In the genomic region with DNA sequence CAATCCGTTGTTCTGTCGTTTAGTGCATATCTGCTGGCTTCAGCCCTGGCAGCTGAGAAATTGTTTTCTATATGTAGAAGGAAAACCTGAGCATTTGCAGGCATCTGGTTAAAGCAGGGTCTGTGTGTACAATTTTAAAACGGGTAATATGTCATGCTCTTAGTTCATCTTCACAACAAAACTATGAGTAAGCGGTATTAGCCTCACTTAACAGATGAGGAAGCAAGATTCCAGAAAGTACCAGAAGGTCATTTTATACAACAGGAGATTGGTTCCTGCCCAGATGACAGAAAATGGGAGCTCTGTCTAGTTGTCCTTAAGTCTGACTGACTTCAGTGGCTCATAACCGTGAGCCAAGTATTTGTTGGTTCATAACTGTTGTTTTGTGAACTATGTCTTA, we compare ENCODE assay signal across 9 cellular contexts. TPM values are rescaled to one million over a fixed set of nuclear protein-coding genes. Genes with fewer than 3 reads are reported as not detected.
DNase-seq lines count a peak whose midpoint lies in the region; ATAC-seq and TF ChIP-seq lines count a peak whose summit lies in the region.
"Had no signal": no experiment of that assay in that cellular context is flagged by ENCODE, and none has a peak within 500 bp of the region (broad histone marks: within the 10 kb centered on the region; RNA-seq: fewer than 3 reads in every experiment).

No MANE protein-coding gene starts in this region.

- no peak for DNase-seq in DND-41
- DNase-seq in Panc1 (ENCODE audit: low read depth, low spot score) = no peak
- peak; percentile 12 for DNase-seq in epithelial cell of esophagus (ENCODE audit: low read depth)
- DNase-seq in osteocyte (ENCODE audit: extremely low spot score, unreplicated experiment) = no peak
- DNase-seq in prostate gland (ENCODE audit: low spot score) = no peak
- no peak for DNase-seq in AG08396 (ENCODE audit: low spot score)
- DNase-seq: NK-92 treated with Interleukin-12 subunit alpha and Interleukin-12 subunit beta, amount 100 ng/mL, for 24 hours had no signal

- in situ Hi-C loops in Panc1 (cut with HindIII; ENCODE audit: low pct_unique_long_range_greater_than_20kb, low sequenced_read_pairs) = no loop called here

- H3K9me3 ChIP-seq in DND-41 (ENCODE audit: insufficient read depth, low read length, severe bottlenecking) = no peaks in the 10 kb centered on the region
- H3K9me3 ChIP-seq in Panc1 (ENCODE audit: control insufficient read depth, insufficient read depth, low read depth, low read length) = no peaks in the 10 kb centered on the region
- no peaks in the 10 kb centered on the region for H3K9me3 ChIP-seq in prostate gland

- H3K36me3 ChIP-seq in DND-41 (ENCODE audit: insufficient read depth, low read length) (peaks cover 80% of the 10 kb centered on the region), Panc1 (ENCODE audit: control insufficient read depth, insufficient read depth, low read length) (peaks cover 30% of the 10 kb centered on the region), prostate gland (peaks cover 0 to 9% of the 10 kb centered on the region in 2 donors)

- BruUV-seq in Panc1 (replicated peaks; lab: Mats Ljungman, UMichigan) = no TSS peak

- H3K27me3 Mint-ChIP-seq in osteocyte (ENCODE audit: unreplicated experiment) = no peaks in the 10 kb centered on the region

- peak overlapping the region; percentile 98 for H3K27ac Mint-ChIP-seq in osteocyte (ENCODE audit: unreplicated experiment)

- peak overlapping the region; percentile 77 for H3K9ac ChIP-seq in DND-41 (ENCODE audit: low read depth, low read length)

- H3K4me2 ChIP-seq in DND-41 (ENCODE audit: insufficient read depth, low read length) = peak overlapping the region; percentile 87

- peaks cover 29% of the 10 kb centered on the region for H3K4me1 Mint-ChIP-seq in osteocyte (ENCODE audit: unreplicated experiment)

- H3K4me1 ChIP-seq in DND-41 (ENCODE audit: insufficient read depth, low read length) (peaks cover 33% of the 10 kb centered on the region), Panc1 (ENCODE audit: control insufficient read depth, insufficient read depth, low read length) (peaks cover 20% of the 10 kb centered on the region), prostate gland (replicated peaks) (peaks cover 16% of the 10 kb centered on the region)

- peak overlapping the region; percentile 58 to 85; a peak in 3 of 4 replicates for H3K4me3 ChIP-seq in DND-41 (ENCODE audit: low read depth in 1 of 2, low read length in 2 of 2)
- peak overlapping the region; percentile 76 to 98 for H3K4me3 ChIP-seq in Panc1 (ENCODE audit: low read depth in 2 of 2, low read length in 2 of 2)
- H3K4me3 ChIP-seq in epithelial cell of esophagus (ENCODE audit: low read length) = peak overlapping the region; percentile 98
- peak overlapping the region in 1 of 2 donors; percentile 62 for H3K4me3 ChIP-seq in prostate gland

- WGBS in prostate gland = 82% methylated on average over 5 of the region's 5 CpGs

- peak overlapping the region; percentile 95 for H3K4me3 Mint-ChIP-seq in osteocyte (ENCODE audit: unreplicated experiment)

- intact Hi-C loops in Panc1 (cut with micrococcal nuclease; ENCODE audit: unreplicated experiment) = no loop called here
- intact Hi-C loops in prostate gland (cut with DNase I) = loop anchor here (5.0 kb wide), 2 partner anchors 120 to 200 kb away; a partner anchor contains a TSS

- CTCF ChIA-PET in Panc1 (lab: Charles Lee) = interaction anchor here (0.6 kb wide), 1 partner anchor 103 kb away, joined by 3 read pairs; no protein-coding TSS in a partner anchor

- TF ChIP-seq POLR2A in prostate gland (IDR thresholded peaks at IDR 0.05) = no peak

- TF ChIP-seq CTCF in DND-41 (IDR thresholded peaks at IDR 0.05; ENCODE audit: borderline replicate concordance, extremely low read depth, low read length, poor library complexity, severe bottlenecking) (no peak), Panc1 (IDR thresholded peaks at IDR 0.05) (no peak), epithelial cell of esophagus (IDR thresholded peaks at IDR 0.05; ENCODE audit: insufficient read depth, low read depth, low read length, missing control alignments) (no peak), osteocyte (IDR thresholded peaks at IDR 0.05) (no peak), prostate gland (IDR thresholded peaks at IDR 0.05) (no peak)

- H2AFZ ChIP-seq in DND-41 (ENCODE audit: low read depth, low read length) = no peak overlapping the region

- H4K20me1 ChIP-seq in DND-41 (ENCODE audit: insufficient read depth, low read length) = peaks cover 21% of the 10 kb centered on the region

- peak overlapping the region; percentile 87 for H3K27ac ChIP-seq in DND-41 (ENCODE audit: low read length)
- H3K27ac ChIP-seq in Panc1 (ENCODE audit: low read length) = peak overlapping the region; percentile 92
- no peak overlapping the region for H3K27ac ChIP-seq in prostate gland

- no peaks in the 10 kb centered on the region for H3K9me3 Mint-ChIP-seq in osteocyte (ENCODE audit: unreplicated experiment)

- H3K27me3 ChIP-seq in DND-41 (ENCODE audit: insufficient read depth, low read length, poor library complexity) (no peaks in the 10 kb centered on the region), Panc1 (ENCODE audit: control insufficient read depth, insufficient read depth, low read length) (no peaks in the 10 kb centered on the region), prostate gland (replicated peaks; ENCODE audit: insufficient read depth) (no peaks in the 10 kb centered on the region)

- ATAC-seq in DND-41 (ENCODE audit: insufficient read depth, low read depth) = no peak
- no peak for ATAC-seq in Panc1
- no peak for ATAC-seq in GM21447 (IDR thresholded peaks at IDR 0.05; ENCODE audit: unreplicated experiment)
- ATAC-seq in HG03521 (IDR thresholded peaks at IDR 0.05; ENCODE audit: unreplicated experiment) = no peak

- H3K36me3 Mint-ChIP-seq in osteocyte (ENCODE audit: unreplicated experiment) = peaks cover 30% of the 10 kb centered on the region

- H3K79me2 ChIP-seq in DND-41 (ENCODE audit: insufficient read depth, low read length) = peaks cover 50% of the 10 kb centered on the region

- POLR2A ChIA-PET in Panc1 (lab: Charles Lee) = no interaction called here

RNA-seq across cellular contexts. Expression of a gene that starts 1.1 kb away (rescaled TPM):
- total RNA-seq in Panc1 (2021; ENCODE audit: unreplicated experiment) (63.8 TPM), osteocyte (25.1 and 27.0 TPM in 2 replicates), prostate gland (10 to 100 TPM; 29.4 to 35.6 TPM)
- polyA plus RNA-seq in Panc1 (2012; ENCODE audit: insufficient read length) = 48.5 TPM

RNA-seq across cellular contexts. Expression of a gene that starts 1.3 kb away (rescaled TPM):
- total RNA-seq in Panc1 (2021; ENCODE audit: unreplicated experiment) (116 TPM), osteocyte (58.0 and 64.6 TPM in 2 replicates), prostate gland (100 to 1,000 TPM in 1 of 2 donors, 10 to 100 TPM in 1; 87.3 to 110 TPM)
- 135 TPM for polyA plus RNA-seq in Panc1 (2012; ENCODE audit: insufficient read length)

RNA-seq across cellular contexts. Expression of a gene that starts 8.7 kb away (rescaled TPM):
- total RNA-seq in Panc1 (2021; ENCODE audit: unreplicated experiment) = 35.4 TPM
- 43.6 TPM for polyA plus RNA-seq in Panc1 (2012; ENCODE audit: insufficient read length)
- 30.7 and 32.5 TPM in 2 replicates for total RNA-seq in osteocyte
- 10 to 100 TPM; 20.3 to 23.7 TPM for total RNA-seq in prostate gland

RNA-seq across cellular contexts. Expression of a gene that starts 14.6 kb away (rescaled TPM):
- total RNA-seq in Panc1 (2021; ENCODE audit: unreplicated experiment) = 10.6 TPM
- 6.0 TPM for polyA plus RNA-seq in Panc1 (2012; ENCODE audit: insufficient read length)
- 6.6 and 8.7 TPM in 2 replicates for total RNA-seq in osteocyte
- 10 to 100 TPM; 11.5 to 31.4 TPM for total RNA-seq in prostate gland

RNA-seq across cellular contexts. Expression of a gene that starts 41.6 kb away (rescaled TPM):
- total RNA-seq in Panc1 (2021; ENCODE audit: unreplicated experiment) (1.0 TPM), osteocyte (1.4 and 1.9 TPM in 2 replicates), prostate gland (1 to 10 TPM; 1.2 to 4.7 TPM)
- 0.22 TPM for polyA plus RNA-seq in Panc1 (2012; ENCODE audit: insufficient read length)

Comparison
In these comparisons a context has a peak if more than half of its experiments do, and no peak if none do; other contexts are left out.
1. H3K27ac ChIP-seq: peak in DND-41 (single experiment) and Panc1 (single experiment); none in prostate gland (0 of 2).